Comparison of ENCODE assay signal across 10 cellular contexts in the genomic region with DNA sequence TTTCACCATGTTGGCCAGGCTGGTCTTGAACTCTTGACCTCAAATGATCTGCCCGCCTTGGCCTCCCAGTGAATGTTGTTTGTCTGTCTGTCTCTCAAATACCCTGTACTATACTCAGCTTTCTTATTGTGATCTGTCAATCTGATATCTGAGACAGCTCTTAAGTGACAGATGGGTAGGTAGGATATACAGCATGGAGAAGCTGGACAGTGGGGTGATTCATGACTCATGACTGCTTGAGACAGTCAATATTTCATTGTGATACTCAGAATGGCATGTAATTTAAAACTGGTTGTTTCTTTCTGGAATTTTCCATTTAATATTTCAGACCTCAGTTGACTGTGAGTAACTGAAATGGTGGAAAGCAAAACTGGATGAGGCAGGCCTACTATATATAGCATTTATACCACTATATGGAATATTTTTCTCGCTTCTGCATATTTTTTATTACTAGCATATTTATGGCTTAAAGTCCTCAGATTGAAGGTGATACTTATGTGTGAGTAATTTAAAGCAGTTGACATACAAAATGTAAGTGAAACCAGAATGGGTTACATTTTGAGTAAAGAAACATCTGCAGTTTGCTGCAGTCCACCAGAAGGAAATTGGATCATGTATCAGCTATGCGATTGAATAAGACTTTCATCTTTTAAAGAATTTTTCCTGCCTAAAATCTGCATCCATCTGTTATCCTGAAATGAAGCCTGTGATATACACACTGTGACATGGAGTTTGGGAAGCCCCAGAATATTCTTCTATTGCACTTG. TPM values are rescaled to one million over a fixed set of nuclear protein-coding genes. Genes with fewer than 3 reads are reported as not detected.
DNase-seq lines count a peak whose midpoint lies in the region; ATAC-seq and TF ChIP-seq lines count a peak whose summit lies in the region.
"Had no signal": no experiment of that assay in that cellular context is flagged by ENCODE, and none has a peak within 500 bp of the region (broad histone marks: within the 10 kb centered on the region; RNA-seq: fewer than 3 reads in every experiment).

No MANE protein-coding gene starts in this region.

- H3K36me3 ChIP-seq in suprapubic skin: no peaks in the 10 kb centered on the region

- no peak for TF ChIP-seq EP300 in suprapubic skin (IDR thresholded peaks at IDR 0.05)

- 83% methylated on average over 3 of the region's 3 CpGs for WGBS in suprapubic skin

- H3K27ac ChIP-seq in suprapubic skin: no peak overlapping the region

- TF ChIP-seq CTCF in suprapubic skin (IDR thresholded peaks at IDR 0.05): no peak

- H3K9me3 ChIP-seq in suprapubic skin: no peaks in the 10 kb centered on the region

- DNase-seq in EL (peak; percentile 16), dedifferentiated amniotic fluid mesenchymal stem cell (ENCODE audit: extremely low spot score) (peak; percentile 46), suprapubic skin (ENCODE audit: low spot score in 2 of 2) (no peak), left lobe of liver (ENCODE audit: low spot score) (no peak), erythroblast (lab: John Stamatoyannopoulos, UW) (no peak)
- no peak for DNase-seq in activated effector memory CD4-positive, alpha-beta T cell treated with anti-CD3 and anti-CD28 coated beads, Interleukin-2, amount 50 U/mL, for 16 hours
- DNase-seq: activated CD8-positive, alpha-beta memory T cell treated with anti-CD3 and anti-CD28 coated beads, Interleukin-2, amount 50 U/mL, for 4 hours; RPMI8226 had no signal

- H3K27me3 ChIP-seq in suprapubic skin: no peaks in the 10 kb centered on the region

- peaks cover under 1% of the 10 kb centered on the region for H3K4me1 ChIP-seq in suprapubic skin

- ATAC-seq in GM21381 (IDR thresholded peaks at IDR 0.05; ENCODE audit: unreplicated experiment) (peak; percentile 61), HG03159 (IDR thresholded peaks at IDR 0.05; ENCODE audit: unreplicated experiment) (peak; percentile 74), left lobe of liver (no peak)

- TF ChIP-seq POLR2A in suprapubic skin (IDR thresholded peaks at IDR 0.05): no peak
- no peak for TF ChIP-seq POLR2A in erythroblast (IDR thresholded peaks at IDR 0.05; ENCODE audit: low read length)

- no peak overlapping the region for H3K4me3 ChIP-seq in suprapubic skin

RNA-seq across cellular contexts. Expression of a gene that starts 22.3 kb away (rescaled TPM):
- total RNA-seq in suprapubic skin (10 to 100 TPM; 12.4 to 18.4 (median 14.4) TPM), left lobe of liver (11.2 TPM)

Comparison
In these comparisons a context has a peak if more than half of its experiments do, and no peak if none do; other contexts are left out.
1. DNase-seq: peak in EL (single experiment) and dedifferentiated amniotic fluid mesenchymal stem cell (single experiment); none in suprapubic skin (0 of 2), activated effector memory CD4-positive, alpha-beta T cell treated with anti-CD3 and anti-CD28 coated beads, Interleukin-2, amount 50 U/mL, for 16 hours (single experiment), left lobe of liver (single experiment) and erythroblast (0 of 2).